In genomic region chr18:45571161-45571560, GRCh38 we compare ENCODE assay signal across 17 cellular contexts. TPM values are rescaled to one million over a fixed set of nuclear protein-coding genes. Genes with fewer than 3 reads are reported as not detected.
DNase-seq lines count a peak whose midpoint lies in the region; ATAC-seq and TF ChIP-seq lines count a peak whose summit lies in the region.
"Had no signal": no experiment of that assay in that cellular context is flagged by ENCODE, and none has a peak within 500 bp of the region (broad histone marks: within the 10 kb centered on the region; RNA-seq: fewer than 3 reads in every experiment).

No MANE protein-coding gene starts in this region.

- H3K27ac ChIP-seq in CD4-positive, alpha-beta T cell (ENCODE audit: low read depth, low read length): no peak overlapping the region
- H3K27ac ChIP-seq: GM23248, HL-60 had no signal

- no peaks in the 10 kb centered on the region for H3K9me3 ChIP-seq in CD4-positive, alpha-beta T cell (ENCODE audit: control insufficient read depth, low read length)
- H3K9me3 ChIP-seq: BE2C, Caco-2 had no signal

- CTCF ChIA-PET in CD4-positive, alpha-beta T cell (lab: Charles Lee): no interaction called here

- no peaks in the 10 kb centered on the region for H3K27me3 Mint-ChIP-seq in nephron (ENCODE audit: low read depth)
- peaks cover 5% of the 10 kb centered on the region for H3K27me3 Mint-ChIP-seq in CD4-positive, alpha-beta T cell

- no peak for ATAC-seq in CD4-positive, alpha-beta T cell (ENCODE audit: poor library complexity)

- POLR2A ChIA-PET in CD4-positive, alpha-beta T cell (lab: Charles Lee): no interaction called here

- DNase-seq in NCI-H446 treated with DMSO at 0.1 percent for 48 hours (lab: John Stamatoyannopoulos, UW): peak; percentile 63
- DNase-seq in left kidney (ENCODE audit: low read depth, low spot score): peak; percentile 62
- DNase-seq in GOT3 (lab: John Stamatoyannopoulos, UW): no peak
- DNase-seq in GM19238 (ENCODE audit: insufficient read length, low spot score): no peak
- no peak for DNase-seq in CD4-positive, alpha-beta T cell
- no peak for DNase-seq in activated effector memory CD4-positive, alpha-beta T cell treated with Interleukin-2 at 50 U/mL for 16 hours
- DNase-seq: ACHN, BE2C, C1 segment of cervical spinal cord, Caco-2, GDM1, GM23248, HCEC 1CT had no signal

- peaks cover 4% of the 10 kb centered on the region for H3K9me3 Mint-ChIP-seq in nephron
- H3K9me3 Mint-ChIP-seq in CD4-positive, alpha-beta T cell: no peaks in the 10 kb centered on the region

- no peak overlapping the region for H3K4me3 Mint-ChIP-seq in nephron
- H3K4me3 Mint-ChIP-seq in CD4-positive, alpha-beta T cell: no peak overlapping the region
- H3K4me3 Mint-ChIP-seq: CD4-positive, CD25-positive, alpha-beta regulatory T cell had no signal

- H3K36me3 Mint-ChIP-seq in nephron (ENCODE audit: low read depth): peaks cover 4% of the 10 kb centered on the region
- H3K36me3 Mint-ChIP-seq in CD4-positive, alpha-beta T cell (ENCODE audit: low read depth): no peaks in the 10 kb centered on the region
- H3K36me3 Mint-ChIP-seq: CD4-positive, CD25-positive, alpha-beta regulatory T cell had no signal

- peaks cover 57% of the 10 kb centered on the region for H3K4me1 Mint-ChIP-seq in nephron
- no peaks in the 10 kb centered on the region for H3K4me1 Mint-ChIP-seq in CD4-positive, alpha-beta T cell (ENCODE audit: low read depth)
- H3K4me1 Mint-ChIP-seq: CD4-positive, CD25-positive, alpha-beta regulatory T cell had no signal

- no peak for TF ChIP-seq CTCF in nephron (IDR thresholded peaks at IDR 0.05; ENCODE audit: unreplicated experiment in 3 of 3)
- TF ChIP-seq CTCF in CD4-positive, alpha-beta T cell (IDR thresholded peaks at IDR 0.05): no peak

- intact Hi-C loops in CD4-positive, alpha-beta T cell (cut with DNase I, micrococcal nuclease): no loop called here

- H3K27ac Mint-ChIP-seq in nephron: peak overlapping the region; percentile 84 to 98 (median 92)
- H3K27ac Mint-ChIP-seq in CD4-positive, alpha-beta T cell: no peak overlapping the region
- H3K27ac Mint-ChIP-seq: CD4-positive, CD25-positive, alpha-beta regulatory T cell had no signal

- H3K27me3 ChIP-seq in CD4-positive, alpha-beta T cell (ENCODE audit: control insufficient read depth, insufficient read depth, low read length): no peaks in the 10 kb centered on the region
- H3K27me3 ChIP-seq: BE2C had no signal

RNA-seq across cellular contexts. Expression of gene SLC14A2, which starts 44.1 kb away (rescaled TPM):
- not detected for total RNA-seq in CD4-positive, alpha-beta T cell
- total RNA-seq: HT1080 had no signal

Comparison
In these comparisons a context has a peak if more than half of its experiments do, and no peak if none do; other contexts are left out.
1. DNase-seq: peak in NCI-H446 treated with DMSO at 0.1 percent for 48 hours (single experiment) and left kidney (single experiment); none in GOT3 (single experiment), GM19238 (single experiment), CD4-positive, alpha-beta T cell (0 of 10) and activated effector memory CD4-positive, alpha-beta T cell treated with Interleukin-2 at 50 U/mL for 16 hours (single experiment).